Comparison of ENCODE assay signal across 33 cellular contexts in the genomic region with DNA sequence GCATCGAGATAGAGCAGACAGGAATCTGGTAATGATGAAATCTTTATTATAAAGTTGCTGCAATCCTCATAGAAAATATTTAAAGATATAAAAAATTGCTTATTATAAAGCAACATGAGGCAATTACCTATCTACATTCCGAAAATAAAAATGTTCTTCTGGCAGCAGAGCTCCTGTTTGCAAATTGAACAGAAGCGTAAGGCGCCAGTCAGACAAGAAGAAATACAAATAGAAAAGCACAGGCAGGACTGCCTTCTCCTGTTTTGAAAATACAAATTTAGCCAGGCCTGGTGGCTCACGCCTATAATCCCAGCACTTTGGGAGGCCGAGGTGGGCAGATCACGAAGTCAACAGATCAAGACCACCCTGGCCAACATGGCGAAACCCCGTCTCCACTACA.
"Had no signal": no experiment of that assay in that cellular context is flagged by ENCODE, and none has a peak within 500 bp of the region (broad histone marks: within the 10 kb centered on the region; RNA-seq: fewer than 3 reads in every experiment).

No MANE protein-coding gene starts in this region.

- DNase-seq: activated CD4-positive, alpha-beta T cell treated with anti-CD3 and anti-CD28 coated beads for 1 hour; activated CD4-positive, alpha-beta T cell treated with anti-CD3 and anti-CD28 coated beads for 36 hours; activated CD4-positive, alpha-beta T cell treated with anti-CD3 and anti-CD28 coated beads for 48 hours; activated CD4-positive, alpha-beta T cell treated with anti-CD3 and anti-CD28 coated beads, Interleukin-2, amount 10 ng/mL, durations not matched to agents 7 days and 5 days; activated CD4-positive, alpha-beta T cell treated with anti-CD3 and anti-CD28 coated beads, Interleukin-2, amount 50 U/mL, for 48 hours; activated CD4-positive, CD25-positive, alpha-beta regulatory T cell; activated CD8-positive, alpha-beta memory T cell treated with anti-CD3 and anti-CD28 coated beads, Interleukin-2, amount 50 U/mL, for 4 hours; activated CD8-positive, alpha-beta T cell treated with anti-CD3 and anti-CD28 coated beads for 36 hours; activated effector memory CD4-positive, alpha-beta T cell treated with anti-CD3 and anti-CD28 coated beads, Interleukin-2, amount 50 U/mL, for 16 hours; activated gamma-delta T cell treated with Interleukin-2 at 50 U/mL for 16 hours; activated naive CD4-positive, alpha-beta T cell; activated naive CD4-positive, alpha-beta T cell treated with anti-CD3 and anti-CD28 coated beads for 36 hours; activated naive CD4-positive, alpha-beta T cell treated with anti-CD3 and anti-CD28 coated beads, Interleukin-2, amount 50 U/mL, for 16 hours; activated naive CD8-positive, alpha-beta T cell treated with anti-CD3 and anti-CD28 coated beads for 36 hours; activated T-cell treated with anti-CD3 and anti-CD28 coated beads for 4 hours; activated T-cell treated with anti-CD3 and anti-CD28 coated beads, Interleukin-2, amount 50 U/mL, for 1 hour; activated T-cell treated with anti-CD3 and anti-CD28 coated beads, Interleukin-2, amount 50 U/mL, for 4 hours; activated T-cell treated with anti-CD3 and anti-CD28 coated beads, Interleukin-2, amount 50 U/mL, for 72 hours; adrenal gland; amniotic stem cell; aorta; body of pancreas; brain microvascular endothelial cell; central memory CD4-positive, alpha-beta T cell; T-helper 1 cell; T-helper 2 cell; T-helper 9 cell; WERI-Rb-1 had no signal

- H3K4me1 ChIP-seq: adrenal gland, body of pancreas, breast epithelium had no signal

- H3K9me3 ChIP-seq: adrenal gland, body of pancreas, breast epithelium had no signal

- H3K36me3 ChIP-seq: adrenal gland, brain microvascular endothelial cell, breast epithelium, WERI-Rb-1 had no signal

- H3K4me3 ChIP-seq: adrenal gland, body of pancreas, breast epithelium had no signal

- H3K27me3 ChIP-seq: adrenal gland, body of pancreas, brain microvascular endothelial cell, breast epithelium had no signal

- ATAC-seq: activated CD4-positive, alpha-beta T cell treated with anti-CD3 and anti-CD28 coated beads for 36 hours; activated CD4-positive, CD25-positive, alpha-beta regulatory T cell treated with anti-CD3 and anti-CD28 coated beads, Interleukin-2, amount 50 U/mL, for 24 hours; activated CD8-positive, alpha-beta T cell treated with anti-CD3 and anti-CD28 coated beads for 36 hours; activated naive CD4-positive, alpha-beta T cell treated with anti-CD3 and anti-CD28 coated beads, Interleukin-2, amount 50 U/mL, for 72 hours; activated T-cell treated with anti-CD3 and anti-CD28 coated beads, Interleukin-2, amount 50 U/mL, for 4 hours; activated T-cell treated with anti-CD3 and anti-CD28 coated beads, Interleukin-2, amount 50 U/mL, for 72 hours; activated T-helper 17 cell treated with anti-CD3 and anti-CD28 coated beads, Interleukin-2, amount 50 U/mL, for 72 hours; body of pancreas; WTC11 had no signal

- H3K27ac ChIP-seq: adrenal gland, body of pancreas, brain microvascular endothelial cell, breast epithelium, WERI-Rb-1 had no signal
